Comparison of ENCODE assay signal across 10 cellular contexts in the genomic region with DNA sequence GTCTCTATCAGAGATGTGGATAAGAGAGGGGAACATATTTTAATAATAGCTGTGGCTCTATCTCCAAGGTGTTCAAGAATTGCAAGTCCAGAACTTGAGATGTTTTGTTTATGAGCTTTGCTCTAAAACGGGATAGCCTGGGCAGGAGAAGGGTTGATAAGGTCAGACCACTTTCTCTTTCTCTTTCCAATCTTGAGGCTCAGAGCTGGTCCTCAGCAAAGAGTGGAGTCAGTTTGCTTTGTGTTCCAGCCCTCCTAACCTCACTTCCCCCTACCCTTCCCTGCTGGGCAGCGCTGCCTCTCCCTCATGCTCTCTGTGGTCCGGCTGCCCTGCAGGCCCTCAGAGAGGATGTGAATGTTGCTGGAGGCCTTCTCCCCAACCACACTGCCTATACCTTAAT. TPM values are rescaled to one million over a fixed set of nuclear protein-coding genes. Genes with fewer than 3 reads are reported as not detected.
DNase-seq lines count a peak whose midpoint lies in the region; ATAC-seq and TF ChIP-seq lines count a peak whose summit lies in the region.
"Had no signal": no experiment of that assay in that cellular context is flagged by ENCODE, and none has a peak within 500 bp of the region (broad histone marks: within the 10 kb centered on the region; RNA-seq: fewer than 3 reads in every experiment).

No MANE protein-coding gene starts in this region.

- TF ChIP-seq CTCF in NB4 (IDR thresholded peaks at IDR 0.05; ENCODE audit: low read depth, low read length) (no peak), endothelial cell (IDR thresholded peaks at IDR 0.05; ENCODE audit: unreplicated experiment) (no peak), suprapubic skin (IDR thresholded peaks at IDR 0.05) (no peak), BE2C (IDR thresholded peaks at IDR 0.05; ENCODE audit: low read depth, low read length) (no peak)

- no peak for TF ChIP-seq EP300 in suprapubic skin (IDR thresholded peaks at IDR 0.05)

- peaks cover 14 to 56% (median 29%) of the 10 kb centered on the region in 11 experiments; a peak in 18 of 22 replicates for H4K20me1 ChIP-seq in BLaER1 treated with 17β-estradiol and CSF1 and Interleukin-3, amounts not matched to agents 10 nM and 100 nM

- H3K9me3 Mint-ChIP-seq in endothelial cell (ENCODE audit: unreplicated experiment), result no peaks in the 10 kb centered on the region

- ATAC-seq in GM19035 (IDR thresholded peaks at IDR 0.05; ENCODE audit: unreplicated experiment), result peak; percentile 52

- DNase-seq in NB4 (ENCODE audit: low read depth) (peak; percentile 60), endothelial cell (ENCODE audit: low spot score) (no peak), suprapubic skin (ENCODE audit: low spot score in 2 of 2) (no peak), NCI-H1417 (lab: John Stamatoyannopoulos, UW) (no peak), DMS 273 treated with DMSO at 0.1 percent for 48 hours (lab: John Stamatoyannopoulos, UW) (no peak), BE2C (no peak)
- DNase-seq: sigmoid colon; stimulated activated CD8-positive, alpha-beta memory T cell treated with anti-CD3 and anti-CD28 coated beads, Interleukin-4, amount 100 ng/mL, for 48 hours had no signal

- H3K4me2 ChIP-seq in BLaER1 treated with 17β-estradiol and CSF1 and Interleukin-3, amounts not matched to agents 10 nM and 100 nM, result peak overlapping the region; percentile 76 to 97 (median 85)

- peak overlapping the region in 5 of 10 experiments; percentile 2 to 52 (median 29); a peak in 6 of 20 replicates for H3K4me3 ChIP-seq in BLaER1 treated with 17β-estradiol and CSF1 and Interleukin-3, amounts not matched to agents 10 nM and 100 nM
- H3K4me3 ChIP-seq in NB4 (ENCODE audit: low read depth, low read length), result no peak overlapping the region
- H3K4me3 ChIP-seq in suprapubic skin, result no peak overlapping the region
- H3K4me3 ChIP-seq in BE2C (ENCODE audit: low read depth, low read length), result no peak overlapping the region
- H3K4me3 ChIP-seq: sigmoid colon had no signal

- peaks cover 11 to 51% (median 24%) of the 10 kb centered on the region in 11 experiments; a peak in 21 of 22 replicates for H3K36me3 ChIP-seq in BLaER1 treated with 17β-estradiol and CSF1 and Interleukin-3, amounts not matched to agents 10 nM and 100 nM
- no peaks in the 10 kb centered on the region for H3K36me3 ChIP-seq in suprapubic skin
- no peaks in the 10 kb centered on the region for H3K36me3 ChIP-seq in BE2C
- H3K36me3 ChIP-seq: sigmoid colon had no signal

- peaks cover 13% of the 10 kb centered on the region for H3K27me3 Mint-ChIP-seq in endothelial cell (ENCODE audit: unreplicated experiment)

- no peaks in the 10 kb centered on the region for H3K9me3 ChIP-seq in BLaER1 treated with 17β-estradiol and CSF1 and Interleukin-3, amounts not matched to agents 10 nM and 100 nM (replicated peaks in 1 of 11)
- H3K9me3 ChIP-seq in suprapubic skin (no peaks in the 10 kb centered on the region), BE2C (no peaks in the 10 kb centered on the region)
- H3K9me3 ChIP-seq: sigmoid colon had no signal

- H3K9ac ChIP-seq in BLaER1 treated with 17β-estradiol and CSF1 and Interleukin-3, amounts not matched to agents 10 nM and 100 nM, result peak overlapping the region; percentile 58 to 84 (median 78); a peak in 19 of 22 replicates

- peak overlapping the region; percentile 82 to 97 (median 95); a peak in 21 of 22 replicates for H3K27ac ChIP-seq in BLaER1 treated with 17β-estradiol and CSF1 and Interleukin-3, amounts not matched to agents 10 nM and 100 nM
- no peak overlapping the region for H3K27ac ChIP-seq in suprapubic skin
- H3K27ac ChIP-seq: sigmoid colon had no signal

- no peaks in the 10 kb centered on the region for H3K27me3 ChIP-seq in BLaER1 treated with 17β-estradiol and CSF1 and Interleukin-3, amounts not matched to agents 10 nM and 100 nM
- H3K27me3 ChIP-seq in suprapubic skin (no peaks in the 10 kb centered on the region), BE2C (no peaks in the 10 kb centered on the region)
- H3K27me3 ChIP-seq: sigmoid colon had no signal

- peaks cover 61 to 100% (median 97%) of the 10 kb centered on the region in 10 experiments for H3K4me1 ChIP-seq in BLaER1 treated with 17β-estradiol and CSF1 and Interleukin-3, amounts not matched to agents 10 nM and 100 nM
- H3K4me1 ChIP-seq in suprapubic skin (no peaks in the 10 kb centered on the region), BE2C (peaks cover 5% of the 10 kb centered on the region)
- H3K4me1 ChIP-seq: sigmoid colon had no signal

- H3K36me3 Mint-ChIP-seq in endothelial cell (ENCODE audit: low read depth, unreplicated experiment), result peaks cover 50% of the 10 kb centered on the region

- peaks cover 57% of the 10 kb centered on the region for H3K4me1 Mint-ChIP-seq in endothelial cell (ENCODE audit: unreplicated experiment)

- no peak overlapping the region for H3K27ac Mint-ChIP-seq in endothelial cell (ENCODE audit: unreplicated experiment)

- WGBS in suprapubic skin, result 67% methylated on average over 3 of the region's 3 CpGs

- peak overlapping the region; percentile 26 for H3K4me3 Mint-ChIP-seq in endothelial cell (ENCODE audit: unreplicated experiment)

- no peak for TF ChIP-seq POLR2A in NB4 (IDR thresholded peaks at IDR 0.05; ENCODE audit: extremely low read depth, insufficient read length)
- no peak for TF ChIP-seq POLR2A in suprapubic skin (IDR thresholded peaks at IDR 0.05)

RNA-seq across cellular contexts. Expression of gene KLHL6, which starts 13.8 kb away (rescaled TPM):
- total RNA-seq in endothelial cell (ENCODE audit: unreplicated experiment), result 46.1 TPM
- 1 to 10 TPM in 1 of 4 donors, under 1 TPM in 3; 0.10 to 1.4 (median 0.39) TPM for total RNA-seq in suprapubic skin
- 0.57 TPM for polyA plus RNA-seq in BE2C (2012; ENCODE audit: insufficient read depth, insufficient read length, low read depth)

Comparison
In these comparisons a context has a peak if more than half of its experiments do, and no peak if none do; other contexts are left out.
1. RNA of gene KLHL6, which starts 13.8 kb away (total RNA-seq): 46.1 TPM in endothelial cell (single experiment); 0.10 to 1.4 TPM in suprapubic skin; every median in the first group is over 10 times any median in the second.